ENCODE assay signal across 9 cellular contexts in genomic region chr21:22575165-22575584, GRCh38.
DNase-seq lines count a peak whose midpoint lies in the region; ATAC-seq and TF ChIP-seq lines count a peak whose summit lies in the region.
"Had no signal": no experiment of that assay in that cellular context is flagged by ENCODE, and none has a peak within 500 bp of the region (broad histone marks: within the 10 kb centered on the region; RNA-seq: fewer than 3 reads in every experiment).

No MANE protein-coding gene starts in this region.

- no peak overlapping the region for H3K27ac ChIP-seq in cardiac muscle cell
- H3K27ac ChIP-seq in thymus (ENCODE audit: low read depth): no peak overlapping the region
- H3K27ac ChIP-seq: thoracic aorta had no signal

- TF ChIP-seq CTCF in cardiac muscle cell (IDR thresholded peaks at IDR 0.05; ENCODE audit: low read depth, low read length): no peak

- no peaks in the 10 kb centered on the region for H3K36me3 ChIP-seq in cardiac muscle cell
- no peaks in the 10 kb centered on the region for H3K36me3 ChIP-seq in thymus (ENCODE audit: control insufficient read depth, insufficient read depth)
- H3K36me3 ChIP-seq: thoracic aorta had no signal

- H3K4me3 ChIP-seq in cardiac muscle cell (peak overlapping the region; percentile 15), thymus (ENCODE audit: low read length) (peak overlapping the region; percentile 23)
- H3K4me3 ChIP-seq: thoracic aorta had no signal

- intact Hi-C loops in left ventricle myocardium superior (cut with micrococcal nuclease) (no loop called here), posterior vena cava (cut with DNase I) (no loop called here)

- H3K9me3 ChIP-seq in cardiac muscle cell (ENCODE audit: low read depth) (no peaks in the 10 kb centered on the region), thymus (ENCODE audit: control insufficient read depth) (no peaks in the 10 kb centered on the region)
- H3K9me3 ChIP-seq: thoracic aorta had no signal

- H3K4me1 ChIP-seq in cardiac muscle cell (ENCODE audit: low read depth): no peaks in the 10 kb centered on the region
- no peaks in the 10 kb centered on the region for H3K4me1 ChIP-seq in thymus (ENCODE audit: control insufficient read depth, insufficient read depth, low read length)

- WGBS in thymus: 6% methylated on average over 5 of the region's 5 CpGs

- DNase-seq in cardiac muscle cell (ENCODE audit: low read depth in 1 of 2, low spot score in 1 of 2) (peak in 1 of 2 donors; percentile 52), left ventricle myocardium superior (no peak), NCI-H774 (lab: John Stamatoyannopoulos, UW) (peak; percentile 52), ecto neural progenitor cell (ENCODE audit: low spot score) (peak; percentile 53), posterior vena cava (ENCODE audit: low spot score) (no peak), DMS114 treated with DMSO at 0.1 percent for 48 hours (lab: John Stamatoyannopoulos, UW; ENCODE audit: unreplicated experiment) (no peak)

- ATAC-seq in left ventricle myocardium superior (no peak), GM21381 (IDR thresholded peaks at IDR 0.05; ENCODE audit: unreplicated experiment) (no peak)

- peaks cover 3% of the 10 kb centered on the region for H3K27me3 ChIP-seq in cardiac muscle cell
- H3K27me3 ChIP-seq in thymus (ENCODE audit: control insufficient read depth, insufficient read depth): no peaks in the 10 kb centered on the region

Comparison
In these comparisons a context has a peak if more than half of its experiments do, and no peak if none do; other contexts are left out.
1. DNase-seq: peak in NCI-H774 (single experiment) and ecto neural progenitor cell (single experiment); none in left ventricle myocardium superior (single experiment), posterior vena cava (single experiment) and DMS114 treated with DMSO at 0.1 percent for 48 hours (single experiment).